Comparison of ENCODE assay signal across 11 cellular contexts in genomic region chr4:110959041-110959643, GRCh38.
A peak's percentile ranks its signal among the peaks of the same experiment; 100 is the strongest.
DNase-seq lines count a peak whose midpoint lies in the region; ATAC-seq, FAIRE-seq and TF ChIP-seq lines count a peak whose summit lies in the region.
"Had no signal": no experiment of that assay in that cellular context is flagged by ENCODE, and none has a peak within 500 bp of the region (broad histone marks: within the 10 kb centered on the region; RNA-seq: fewer than 3 reads in every experiment).

No MANE protein-coding gene starts in this region.

- in situ Hi-C loops in ACHN (cut with HindIII; ENCODE audit: low pct_ligation_motif_present, low pct_unique_long_range_greater_than_20kb, low sequenced_read_pairs): no loop called here

- H3K4me3 ChIP-seq in fibroblast of villous mesenchyme (ENCODE audit: low read depth, low read length): no peak overlapping the region
- H3K4me3 ChIP-seq: pancreas, SJSA1 had no signal

- ATAC-seq in HG02938 (IDR thresholded peaks at IDR 0.05; ENCODE audit: unreplicated experiment): no peak
- ATAC-seq: pancreas had no signal

- FAIRE-seq in GM18507 (lab: Jason Lieb, UNC): peak; percentile 33
- peak; percentile 72 for FAIRE-seq in RCC 7860 (lab: Jason Lieb, UNC)
- FAIRE-seq: pancreas had no signal

- TF ChIP-seq CTCF in fibroblast of villous mesenchyme (IDR thresholded peaks at IDR 0.05; ENCODE audit: insufficient read depth, low read depth, low read length) (peak; percentile 46), GM20000 (IDR thresholded peaks at IDR 0.05; ENCODE audit: extremely low read depth, missing control alignments) (no peak)

- DNase-seq in ACHN: peak; percentile 39
- DNase-seq in GM18507 (ENCODE audit: extremely low spot score, insufficient read length, low read depth): no peak
- DNase-seq in RCC 7860 (ENCODE audit: low spot score): no peak
- peak; percentile 74 for DNase-seq in fibroblast of villous mesenchyme (ENCODE audit: low read depth)
- no peak for DNase-seq in AG08396 (ENCODE audit: low spot score)
- no peak for DNase-seq in effector CD8-positive, alpha-beta T cell (lab: John Stamatoyannopoulos, UW)
- no peak for DNase-seq in GM20000 (ENCODE audit: low spot score)
- DNase-seq: pancreas; stimulated activated naive CD4-positive, alpha-beta T cell had no signal

Comparison
In these comparisons a context has a peak if more than half of its experiments do, and no peak if none do; other contexts are left out.
1. DNase-seq: peak in ACHN (single experiment) and fibroblast of villous mesenchyme (single experiment); none in GM18507 (single experiment), RCC 7860 (single experiment), AG08396 (single experiment), effector CD8-positive, alpha-beta T cell (single experiment) and GM20000 (single experiment).